ENCODE assay signal across 15 cellular contexts in genomic region chrX:13128104-13128503, GRCh38.
A peak's percentile ranks its signal among the peaks of the same experiment; 100 is the strongest.
DNase-seq lines count a peak whose midpoint lies in the region; ATAC-seq, FAIRE-seq and TF ChIP-seq lines count a peak whose summit lies in the region.
"Had no signal": no experiment of that assay in that cellular context is flagged by ENCODE, and none has a peak within 500 bp of the region (broad histone marks: within the 10 kb centered on the region; RNA-seq: fewer than 3 reads in every experiment).

No MANE protein-coding gene starts in this region.

- ATAC-seq in sciatic nerve (peak; percentile 62), HG03439 (IDR thresholded peaks at IDR 0.05; ENCODE audit: unreplicated experiment) (no peak), HG03139 (IDR thresholded peaks at IDR 0.05; ENCODE audit: unreplicated experiment) (no peak)

- no peak for TF ChIP-seq POLR2A in GM12892 (IDR thresholded peaks at IDR 0.05; ENCODE audit: low read depth, low read length)

- FAIRE-seq in GM12892 (lab: Jason Lieb, UNC) = peak; percentile 50
- FAIRE-seq: D721Med, islet of Langerhans had no signal

- DNase-seq in GM12892 (ENCODE audit: insufficient read length) = no peak
- DNase-seq in NOMO-1 (lab: John Stamatoyannopoulos, UW; ENCODE audit: unreplicated experiment in 2 of 2) = peak; percentile 24 to 73
- DNase-seq in coronary artery (ENCODE audit: low spot score) = no peak
- no peak for DNase-seq in sciatic nerve (ENCODE audit: low spot score)
- DNase-seq in amygdala (lab: John Stamatoyannopoulos, UW) = no peak
- DNase-seq: activated CD4-positive, alpha-beta T cell treated with anti-CD3 and anti-CD28 coated beads, Interleukin-2, amount 10 ng/mL, durations not matched to agents 7 days and 5 days; activated effector memory CD4-positive, alpha-beta T cell treated with anti-CD3 and anti-CD28 coated beads, Interleukin-2, amount 50 U/mL, for 16 hours; cerebellar nuclear complex; NCI-H1436 treated with DMSO at 0.1 percent for 48 hours; NCI-H69; sigmoid colon had no signal

- H3K27ac ChIP-seq in coronary artery = peak overlapping the region; percentile 28 to 57
- H3K27ac ChIP-seq: sigmoid colon had no signal

- intact Hi-C loops in sciatic nerve (cut with DNase I) = no loop called here

- H3K4me3 ChIP-seq in coronary artery = no peak overlapping the region
- H3K4me3 ChIP-seq: sigmoid colon had no signal

- no peak for TF ChIP-seq CTCF in coronary artery (IDR thresholded peaks at IDR 0.05)

Comparison
In these comparisons a context has a peak if more than half of its experiments do, and no peak if none do; other contexts are left out.
1. DNase-seq: peak in NOMO-1 (2 of 2); none in GM12892 (single experiment), coronary artery (single experiment), sciatic nerve (single experiment) and amygdala (0 of 56).